ENCODE assay signal across 8 cellular contexts in the genomic region with DNA sequence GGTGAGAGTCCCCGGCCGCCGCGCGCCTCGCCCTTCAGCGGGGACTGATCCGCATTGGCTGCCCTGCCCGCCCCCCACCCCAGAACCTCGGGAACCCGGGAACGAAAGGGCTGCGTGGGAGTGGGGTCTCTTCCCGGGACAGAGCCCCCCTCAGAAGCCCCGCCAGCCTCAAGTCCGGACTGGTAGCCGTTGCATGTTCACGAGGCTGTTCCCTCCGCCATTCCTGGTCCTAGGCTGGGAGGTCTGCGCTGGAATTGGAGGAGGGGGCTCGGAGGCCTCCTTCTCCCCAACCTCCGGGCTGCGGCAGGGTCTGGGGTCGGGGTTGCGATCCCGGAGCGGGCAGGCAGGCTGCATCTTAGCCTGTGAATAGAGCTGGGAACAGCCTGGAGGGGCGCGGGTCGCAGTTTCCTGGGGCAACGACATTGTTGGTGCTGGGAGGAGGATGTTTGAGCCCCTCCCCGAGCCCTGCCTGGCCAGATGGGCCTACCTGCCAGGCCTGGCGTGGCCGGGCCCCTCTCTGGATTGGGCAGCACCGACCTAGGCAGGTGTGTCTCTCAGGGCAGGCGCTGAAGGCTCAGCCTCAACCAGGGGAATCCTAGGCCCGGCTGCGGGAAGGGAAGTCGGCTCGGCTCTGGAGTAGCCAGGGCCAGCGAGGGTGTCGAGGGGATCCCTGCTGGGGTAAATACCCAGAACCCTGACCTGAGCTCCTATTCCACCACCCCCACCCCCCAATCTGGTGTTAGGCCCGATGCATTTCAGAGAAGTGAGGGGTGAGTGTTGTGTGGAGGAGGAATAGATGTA. TPM values are rescaled to one million over a fixed set of nuclear protein-coding genes. Genes with fewer than 3 reads are reported as not detected.
A peak's percentile ranks its signal among the peaks of the same experiment; 100 is the strongest.
DNase-seq lines count a peak whose midpoint lies in the region; ATAC-seq and TF ChIP-seq lines count a peak whose summit lies in the region.

No MANE protein-coding gene starts in this region.

- peaks cover 8% of the 10 kb centered on the region for H3K36me3 ChIP-seq in CD4-positive, alpha-beta memory T cell (ENCODE audit: insufficient read depth, low read length)

- H3K27me3 ChIP-seq in CD4-positive, alpha-beta memory T cell (ENCODE audit: insufficient read depth, low read length): no peaks in the 10 kb centered on the region
- no peaks in the 10 kb centered on the region for H3K27me3 ChIP-seq in dorsolateral prefrontal cortex

- POLR2A ChIA-PET in CD4-positive, alpha-beta memory T cell (lab: Charles Lee; ENCODE audit: partially characterized antibody): no interaction called here

- H3K27ac Mint-ChIP-seq in CD4-positive, alpha-beta memory T cell: peak overlapping the region in 1 of 7 donors; percentile 52
- no peak overlapping the region for H3K27ac Mint-ChIP-seq in natural killer cell

- no peak overlapping the region for H3K4me3 ChIP-seq in CD4-positive, alpha-beta memory T cell (ENCODE audit: low read length in 2 of 2)
- H3K4me3 ChIP-seq in dorsolateral prefrontal cortex: peak overlapping the region; percentile 24 to 75 (median 65)

- intact Hi-C loops in CD4-positive, alpha-beta memory T cell (cut with micrococcal nuclease): loop anchor here (2.0 to 10.0 kb wide), 3 partner anchors 13 to 509 kb away; a partner anchor contains a TSS
- intact Hi-C loops in dorsolateral prefrontal cortex (cut with DNase I): no loop called here
- intact Hi-C loops in natural killer cell (cut with micrococcal nuclease): no loop called here

- no peak for TF ChIP-seq POLR2A in erythroblast (IDR thresholded peaks at IDR 0.05; ENCODE audit: low read length)

- CTCF ChIA-PET in CD4-positive, alpha-beta memory T cell (lab: Charles Lee; ENCODE audit: partially characterized antibody): interaction anchor here (0.9 kb wide), 1 partner anchor 115 kb away, joined by 3 read pairs; no protein-coding TSS in a partner anchor

- peak overlapping the region in 7 of 8 donors; percentile 15 to 60 (median 30) for H3K4me3 Mint-ChIP-seq in CD4-positive, alpha-beta memory T cell
- H3K4me3 Mint-ChIP-seq in natural killer cell: peak overlapping the region; percentile 45

- DNase-seq in CD4-positive, alpha-beta memory T cell: no peak
- peak; percentile 12 for DNase-seq in NCI-H1092 (lab: John Stamatoyannopoulos, UW)
- peak in 1 of 10 donors; percentile 46 for DNase-seq in dorsolateral prefrontal cortex
- DNase-seq in natural killer cell: no peak
- no peak for DNase-seq in stimulated activated CD4-positive, alpha-beta T cell treated with anti-CD3 and anti-CD28 coated beads, Interleukin-12 subunit alpha, Interleukin-12 subunit beta, amount 100 ng/mL, for 4 hours
- no peak for DNase-seq in erythroblast (lab: John Stamatoyannopoulos, UW)

- peaks cover 0 to 2% (median 0%) of the 10 kb centered on the region in 8 donors for H3K9me3 Mint-ChIP-seq in CD4-positive, alpha-beta memory T cell
- no peaks in the 10 kb centered on the region for H3K9me3 Mint-ChIP-seq in natural killer cell

- peaks cover 8 to 16% (median 11%) of the 10 kb centered on the region in 4 donors for H3K4me1 Mint-ChIP-seq in CD4-positive, alpha-beta memory T cell
- peaks cover 12 to 16% of the 10 kb centered on the region in 2 donors for H3K4me1 Mint-ChIP-seq in natural killer cell

- no peak overlapping the region for H3K27ac ChIP-seq in CD4-positive, alpha-beta memory T cell (ENCODE audit: low read depth, low read length)
- H3K27ac ChIP-seq in dorsolateral prefrontal cortex: peak overlapping the region in 51 of 59 donors; percentile 3 to 92 (median 77)

- TF ChIP-seq CTCF in dorsolateral prefrontal cortex (IDR thresholded peaks at IDR 0.05 in 54 of 56, conservative IDR thresholded peaks at IDR 0.05 in 2 of 56; ENCODE audit: low read depth in 1 of 56, partially characterized antibody in 56 of 56): no peak
- no peak for TF ChIP-seq CTCF in natural killer cell (IDR thresholded peaks at IDR 0.05)

- H3K9me3 ChIP-seq in CD4-positive, alpha-beta memory T cell (ENCODE audit: control insufficient read depth in 1 of 2, low read length in 2 of 2): no peaks in the 10 kb centered on the region

- ATAC-seq in natural killer cell (no peak), GM21528 (IDR thresholded peaks at IDR 0.05; ENCODE audit: low FRiP score, unreplicated experiment) (no peak), GM19351 (IDR thresholded peaks at IDR 0.05; ENCODE audit: unreplicated experiment) (no peak)

- H3K27me3 Mint-ChIP-seq in CD4-positive, alpha-beta memory T cell: peaks cover 0 to 4% of the 10 kb centered on the region in 2 donors
- H3K27me3 Mint-ChIP-seq in natural killer cell (ENCODE audit: low read depth in 2 of 2): peaks cover 0 to 14% of the 10 kb centered on the region in 2 donors

- H3K4me1 ChIP-seq in CD4-positive, alpha-beta memory T cell (ENCODE audit: insufficient read depth, low read length): peaks cover 5% of the 10 kb centered on the region

- H3K36me3 Mint-ChIP-seq in CD4-positive, alpha-beta memory T cell: peaks cover 10 to 12% of the 10 kb centered on the region in 2 donors
- H3K36me3 Mint-ChIP-seq in natural killer cell: no peaks in the 10 kb centered on the region

RNA-seq across cellular contexts. Expression of a gene that starts 0.7 kb away (rescaled TPM):
- under 1 TPM; 0.73 to 0.86 TPM for total RNA-seq in CD4-positive, alpha-beta memory T cell
- under 1 TPM; 0.06 to 0.08 TPM for polyA plus RNA-seq in CD4-positive, alpha-beta memory T cell
- 100 to 1,000 TPM; 164 to 333 (median 223) TPM for total RNA-seq in dorsolateral prefrontal cortex
- 10 to 100 TPM in 2 of 3 donors, 1 to 10 TPM in 1; 9.7 to 21.5 (median 13.9) TPM for total RNA-seq in natural killer cell

RNA-seq across cellular contexts. Expression of a gene that starts 20.9 kb away (rescaled TPM):
- total RNA-seq in CD4-positive, alpha-beta memory T cell: 1 to 10 TPM; 4.5 to 4.8 TPM
- not detected for polyA plus RNA-seq in CD4-positive, alpha-beta memory T cell
- total RNA-seq in dorsolateral prefrontal cortex (1 to 10 TPM in 60 of 120 experiments, under 1 TPM in 23, not detected in 37; 0.59 to 5.0 (median 1.4) TPM), natural killer cell (1 to 10 TPM; 3.7 to 6.8 (median 3.9) TPM)

RNA-seq across cellular contexts. Expression of a gene that starts 31.6 kb away (rescaled TPM):
- 10 to 100 TPM; 53.0 to 62.7 TPM for total RNA-seq in CD4-positive, alpha-beta memory T cell
- polyA plus RNA-seq in CD4-positive, alpha-beta memory T cell: 10 to 100 TPM; 49.6 to 71.5 TPM
- total RNA-seq in dorsolateral prefrontal cortex (10 to 100 TPM; 26.7 to 59.7 (median 43.8) TPM), natural killer cell (10 to 100 TPM; 61.3 to 75.8 (median 67.6) TPM)

RNA-seq across cellular contexts. Expression of a gene that starts 36.3 kb away (rescaled TPM):
- 1 to 10 TPM; 4.2 to 5.1 TPM for total RNA-seq in CD4-positive, alpha-beta memory T cell
- polyA plus RNA-seq in CD4-positive, alpha-beta memory T cell: 1 to 10 TPM; 3.1 to 8.6 TPM
- 1 to 10 TPM in 1 of 120 experiments, under 1 TPM in 5, not detected in 114; 0.29 to 1.3 (median 0.40) TPM for total RNA-seq in dorsolateral prefrontal cortex
- total RNA-seq in natural killer cell: 1 to 10 TPM in 2 of 3 donors, under 1 TPM in 1; 0.40 to 1.7 (median 1.0) TPM

RNA-seq across cellular contexts. Expression of a gene that starts 38.8 kb away (rescaled TPM):
- 10 to 100 TPM; 66.0 to 67.4 TPM for total RNA-seq in CD4-positive, alpha-beta memory T cell
- polyA plus RNA-seq in CD4-positive, alpha-beta memory T cell: 10 to 100 TPM; 22.6 to 28.9 TPM
- total RNA-seq in dorsolateral prefrontal cortex (100 to 1,000 TPM in 43 of 120 experiments, 10 to 100 TPM in 77; 65.9 to 159 (median 95.3) TPM), natural killer cell (100 to 1,000 TPM; 124 to 214 (median 141) TPM)

Comparison
In these comparisons a context has a peak if more than half of its experiments do, and no peak if none do; other contexts are left out.
1. H3K4me3 ChIP-seq: peak in dorsolateral prefrontal cortex (59 of 59); none in CD4-positive, alpha-beta memory T cell (0 of 2).
2. RNA of a gene that starts 0.7 kb away (total RNA-seq): 164 to 333 TPM in dorsolateral prefrontal cortex; 9.7 to 21.5 TPM in natural killer cell and 0.73 to 0.86 TPM in CD4-positive, alpha-beta memory T cell; every median in the first group is over 4 times any median in the second.